Comparison of ENCODE assay signal across 7 cellular contexts in genomic region chr1:242462867-242463266, GRCh38.
"Had no signal": no experiment of that assay in that cellular context is flagged by ENCODE, and none has a peak within 500 bp of the region (broad histone marks: within the 10 kb centered on the region; RNA-seq: fewer than 3 reads in every experiment).

No MANE protein-coding gene starts in this region.

- DNase-seq: IMR-90, KBM-7, KG1 had no signal

- ATAC-seq: HepG2, K562 had no signal

- FAIRE-seq: HepG2, HTR-8/SVneo, K562 had no signal

- H3K4me3 ChIP-seq: K562 had no signal

- H3K27ac ChIP-seq: HL-60 had no signal
